Comparison of ENCODE assay signal across 11 cellular contexts in genomic region chr2:63843791-63844190, GRCh38. TPM values are rescaled to one million over a fixed set of nuclear protein-coding genes. Genes with fewer than 3 reads are reported as not detected.
DNase-seq lines count a peak whose midpoint lies in the region; ATAC-seq and TF ChIP-seq lines count a peak whose summit lies in the region.
"Had no signal": no experiment of that assay in that cellular context is flagged by ENCODE, and none has a peak within 500 bp of the region (broad histone marks: within the 10 kb centered on the region; RNA-seq: fewer than 3 reads in every experiment).

No MANE protein-coding gene starts in this region.

- H3K27me3 ChIP-seq in SJSA1 (replicated peaks) (no peaks in the 10 kb centered on the region), esophagus muscularis mucosa (no peaks in the 10 kb centered on the region), neutrophil (no peaks in the 10 kb centered on the region)

- DNase-seq in Calu3 = no peak
- no peak for DNase-seq in SJSA1 (ENCODE audit: low read depth in 1 of 2, low spot score in 2 of 2)
- DNase-seq in esophagus muscularis mucosa (ENCODE audit: extremely low spot score) = no peak
- no peak for DNase-seq in HEK293T (ENCODE audit: extremely low spot score)
- no peak for DNase-seq in superior temporal gyrus (ENCODE audit: extremely low spot score)
- no peak for DNase-seq in RWPE1 (ENCODE audit: low spot score)
- DNase-seq: NCI-H226; stimulated activated CD4-positive, alpha-beta T cell treated with anti-CD3 and anti-CD28 coated beads, Interleukin-4, amount 100 ng/mL, for 4 hours; WERI-Rb-1 had no signal

- H3K27me3 Mint-ChIP-seq in Calu3 (ENCODE audit: unreplicated experiment) = no peaks in the 10 kb centered on the region

- no peak for ATAC-seq in HG02840 (IDR thresholded peaks at IDR 0.05; ENCODE audit: low FRiP score, unreplicated experiment)

- CTCF ChIA-PET in Calu3 (lab: Charles Lee) (interaction anchor here (1.1 kb wide), 1 partner anchor 18 kb away, joined by 5 read pairs; no protein-coding TSS in a partner anchor), HEK293T (lab: Yijun Ruan, JAX) (interaction anchor here (3.7 kb wide), 1 partner anchor 145 kb away, joined by 12 read pairs; no protein-coding TSS in a partner anchor), RWPE1 (lab: Yijun Ruan, JAX) (interaction anchor here (0.7 to 1.1 kb wide), 2 partner anchors 26 to 152 kb away, joined by 3 read pairs; no protein-coding TSS in a partner anchor)

- POLR2A ChIA-PET in HEK293T (lab: Yijun Ruan, JAX) (interaction anchor here (0.7 kb wide), 1 partner anchor 254 kb away, joined by 3 read pairs; no protein-coding TSS in a partner anchor), RWPE1 (lab: Yijun Ruan, JAX; ENCODE audit: low non-redundant PET) (no interaction called here)

- TF ChIP-seq CTCF in Calu3 (IDR thresholded peaks at IDR 0.05; ENCODE audit: unreplicated experiment) (no peak), esophagus muscularis mucosa (IDR thresholded peaks at IDR 0.05) (no peak), neutrophil (IDR thresholded peaks at IDR 0.05) (no peak), RWPE1 (conservative IDR thresholded peaks at IDR 0.05; ENCODE audit: low read depth) (no peak)

- H3K9me3 ChIP-seq in SJSA1 (replicated peaks) = no peaks in the 10 kb centered on the region
- no peaks in the 10 kb centered on the region for H3K9me3 ChIP-seq in esophagus muscularis mucosa
- no peaks in the 10 kb centered on the region for H3K9me3 ChIP-seq in neutrophil

- peaks cover 10% of the 10 kb centered on the region for H3K4me1 Mint-ChIP-seq in Calu3 (ENCODE audit: low read depth, unreplicated experiment)

- no peak for TF ChIP-seq POLR2A in esophagus muscularis mucosa (IDR thresholded peaks at IDR 0.05; ENCODE audit: low read depth)

- H3K36me3 ChIP-seq in SJSA1 = peaks cover 18% of the 10 kb centered on the region; the same call in 1 of the 2 replicates
- no peaks in the 10 kb centered on the region for H3K36me3 ChIP-seq in esophagus muscularis mucosa
- H3K36me3 ChIP-seq in neutrophil = no peaks in the 10 kb centered on the region

- H3K4me3 ChIP-seq in SJSA1 = peak overlapping the region; percentile 73; the same call in 1 of the 2 replicates
- peak overlapping the region; percentile 74 to 99 (median 90) for H3K4me3 ChIP-seq in esophagus muscularis mucosa
- peak overlapping the region in 1 of 2 experiments; percentile 12 for H3K4me3 ChIP-seq in neutrophil (ENCODE audit: low read depth in 1 of 2, low read length in 1 of 2)

- WGBS in esophagus muscularis mucosa = 87% methylated on average over 2 of the region's 2 CpGs

- H3K4me3 Mint-ChIP-seq in Calu3 (ENCODE audit: low read depth, unreplicated experiment) = peak overlapping the region; percentile 91

- intact Hi-C loops in Calu3 (cut with micrococcal nuclease; ENCODE audit: unreplicated experiment) = loop anchor here (2.0 to 5.0 kb wide), 2 partner anchors 101 to 145 kb away; no protein-coding TSS in a partner anchor
- intact Hi-C loops in esophagus muscularis mucosa (cut with DNase I) = loop anchor here (5.0 kb wide), 2 partner anchors 44 to 256 kb away; partner anchors contain the start of genes MDH1 and WDPCP

- no peak for TF ChIP-seq EP300 in esophagus muscularis mucosa (IDR thresholded peaks at IDR 0.05)

- peaks cover 50% of the 10 kb centered on the region for H3K36me3 Mint-ChIP-seq in Calu3 (ENCODE audit: insufficient read depth, unreplicated experiment)

- H3K27ac ChIP-seq in SJSA1 (no peak overlapping the region), esophagus muscularis mucosa (replicated peaks in 1 of 4) (no peak overlapping the region), neutrophil (peak overlapping the region; percentile 94), RWPE1 (no peak overlapping the region)
- H3K27ac ChIP-seq: WERI-Rb-1 had no signal

- no peaks in the 10 kb centered on the region for H3K9me3 Mint-ChIP-seq in Calu3 (ENCODE audit: low read depth, unreplicated experiment)

- H3K4me1 ChIP-seq in SJSA1 (replicated peaks) (peaks cover 36% of the 10 kb centered on the region), esophagus muscularis mucosa (peaks cover 46 to 64% (median 60%) of the 10 kb centered on the region in 4 donors), neutrophil (ENCODE audit: control insufficient read depth in 1 of 2, insufficient read depth in 1 of 2, low read depth in 1 of 2, low read length in 1 of 2) (peaks cover 63 to 78% of the 10 kb centered on the region in 2 experiments)

- BruUV-seq in Calu3 (replicated peaks; lab: Mats Ljungman, UMichigan) = no TSS peak

- no peak overlapping the region for H3K27ac Mint-ChIP-seq in Calu3 (ENCODE audit: unreplicated experiment)

TF ChIP-seq in HEK293T, 16 proteins besides CTCF, POLR2A, EP300 and RAD21:
- TF ChIP-seq TARDBP (IDR thresholded peaks at IDR 0.05) = no peak
- no peak for TF ChIP-seq ELF4 (IDR thresholded peaks at IDR 0.05)
- TF ChIP-seq FOXM1 (IDR thresholded peaks at IDR 0.05; ENCODE audit: borderline replicate concordance) = no peak
- no peak for TF ChIP-seq ZNF384 (IDR thresholded peaks at IDR 0.05)
- TF ChIP-seq NFRKB (IDR thresholded peaks at IDR 0.05) = no peak
- TF ChIP-seq HDGF (IDR thresholded peaks at IDR 0.05; ENCODE audit: borderline replicate concordance) = no peak
- no peak for TF ChIP-seq FOXK2 (IDR thresholded peaks at IDR 0.05)

RNA-seq across cellular contexts. Expression of gene UGP2, which starts 2.1 kb away (rescaled TPM):
- total RNA-seq in Calu3 (2022) = 120 and 134 TPM in 2 replicates
- total RNA-seq in SJSA1 (2014; rRNA removed; shearing (Covaris generic)) = 227 and 287 TPM in 2 replicates
- total RNA-seq in esophagus muscularis mucosa = 100 to 1,000 TPM; 163 to 247 (median 198) TPM
